Comparison of ENCODE assay signal across 1 cellular context in genomic region chr7:93574646-93575554, GRCh38.
TF ChIP-seq lines count a peak whose summit lies in the region.

Gene CALCR, minus strand, starts transcription at chr7:93574724. Its CDS starts 87,743 bp downstream, at chr7:93486981.

TF ChIP-seq in HepG2, 621 proteins besides CTCF, POLR2A, EP300 and RAD21 (continued from another document):
- TF ChIP-seq, protein P1, sequence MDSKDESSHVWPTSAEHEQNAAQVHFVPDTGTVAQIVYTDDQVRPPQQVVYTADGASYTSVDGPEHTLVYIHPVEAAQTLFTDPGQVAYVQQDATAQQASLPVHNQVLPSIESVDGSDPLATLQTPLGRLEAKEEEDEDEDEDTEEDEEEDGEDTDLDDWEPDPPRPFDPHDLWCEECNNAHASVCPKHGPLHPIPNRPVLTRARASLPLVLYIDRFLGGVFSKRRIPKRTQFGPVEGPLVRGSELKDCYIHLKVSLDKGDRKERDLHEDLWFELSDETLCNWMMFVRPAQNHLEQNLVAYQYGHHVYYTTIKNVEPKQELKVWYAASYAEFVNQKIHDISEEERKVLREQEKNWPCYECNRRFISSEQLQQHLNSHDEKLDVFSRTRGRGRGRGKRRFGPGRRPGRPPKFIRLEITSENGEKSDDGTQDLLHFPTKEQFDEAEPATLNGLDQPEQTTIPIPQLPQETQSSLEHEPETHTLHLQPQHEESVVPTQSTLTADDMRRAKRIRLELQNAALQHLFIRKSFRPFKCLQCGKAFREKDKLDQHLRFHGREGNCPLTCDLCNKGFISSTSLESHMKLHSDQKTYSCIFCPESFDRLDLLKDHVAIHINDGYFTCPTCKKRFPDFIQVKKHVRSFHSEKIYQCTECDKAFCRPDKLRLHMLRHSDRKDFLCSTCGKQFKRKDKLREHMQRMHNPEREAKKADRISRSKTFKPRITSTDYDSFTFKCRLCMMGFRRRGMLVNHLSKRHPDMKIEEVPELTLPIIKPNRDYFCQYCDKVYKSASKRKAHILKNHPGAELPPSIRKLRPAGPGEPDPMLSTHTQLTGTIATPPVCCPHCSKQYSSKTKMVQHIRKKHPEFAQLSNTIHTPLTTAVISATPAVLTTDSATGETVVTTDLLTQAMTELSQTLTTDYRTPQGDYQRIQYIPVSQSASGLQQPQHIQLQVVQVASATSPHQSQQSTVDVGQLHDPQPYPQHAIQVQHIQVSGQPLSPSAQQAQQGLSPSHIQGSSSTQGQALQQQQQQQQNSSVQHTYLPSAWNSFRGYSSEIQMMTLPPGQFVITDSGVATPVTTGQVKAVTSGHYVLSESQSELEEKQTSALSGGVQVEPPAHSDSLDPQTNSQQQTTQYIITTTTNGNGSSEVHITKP (CRISPR knock-in tag; IDR thresholded peaks at IDR 0.05; ENCODE audit: low read depth), result no peak
- no peak for TF ChIP-seq MZF1 (CRISPR knock-in tag; IDR thresholded peaks at IDR 0.05; ENCODE audit: borderline replicate concordance)
- TF ChIP-seq HOXA9 (CRISPR knock-in tag; IDR thresholded peaks at IDR 0.05; ENCODE audit: borderline replicate concordance), result no peak
- TF ChIP-seq TMF1 (CRISPR knock-in tag; IDR thresholded peaks at IDR 0.05; ENCODE audit: low read depth), result no peak
- TF ChIP-seq, protein P2, sequence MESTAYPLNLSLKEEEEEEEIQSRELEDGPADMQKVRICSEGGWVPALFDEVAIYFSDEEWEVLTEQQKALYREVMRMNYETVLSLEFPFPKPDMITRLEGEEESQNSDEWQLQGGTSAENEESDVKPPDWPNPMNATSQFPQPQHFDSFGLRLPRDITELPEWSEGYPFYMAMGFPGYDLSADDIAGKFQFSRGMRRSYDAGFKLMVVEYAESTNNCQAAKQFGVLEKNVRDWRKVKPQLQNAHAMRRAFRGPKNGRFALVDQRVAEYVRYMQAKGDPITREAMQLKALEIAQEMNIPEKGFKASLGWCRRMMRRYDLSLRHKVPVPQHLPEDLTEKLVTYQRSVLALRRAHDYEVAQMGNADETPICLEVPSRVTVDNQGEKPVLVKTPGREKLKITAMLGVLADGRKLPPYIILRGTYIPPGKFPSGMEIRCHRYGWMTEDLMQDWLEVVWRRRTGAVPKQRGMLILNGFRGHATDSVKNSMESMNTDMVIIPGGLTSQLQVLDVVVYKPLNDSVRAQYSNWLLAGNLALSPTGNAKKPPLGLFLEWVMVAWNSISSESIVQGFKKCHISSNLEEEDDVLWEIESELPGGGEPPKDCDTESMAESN (CRISPR knock-in tag; conservative IDR thresholded peaks at IDR 0.05), result no peak
- no peak for TF ChIP-seq ZFP36 (IDR thresholded peaks at IDR 0.05; ENCODE audit: borderline replicate concordance, low read depth, low read length, partially characterized antibody)
- TF ChIP-seq ZNF773 (CRISPR knock-in tag; IDR thresholded peaks at IDR 0.05; ENCODE audit: borderline replicate concordance), result no peak
- no peak for TF ChIP-seq MXD1 (CRISPR knock-in tag; IDR thresholded peaks at IDR 0.05)
- no peak for TF ChIP-seq REST (IDR thresholded peaks at IDR 0.05; ENCODE audit: borderline replicate concordance in 1 of 2, low read depth in 1 of 2, low read length in 2 of 2)
- no peak for TF ChIP-seq ZNF547 (CRISPR knock-in tag; IDR thresholded peaks at IDR 0.05)
- TF ChIP-seq ATRX (CRISPR knock-in tag; IDR thresholded peaks at IDR 0.05; ENCODE audit: borderline replicate concordance), result no peak
- TF ChIP-seq ZNF784 (CRISPR knock-in tag; IDR thresholded peaks at IDR 0.05; ENCODE audit: borderline replicate concordance), result no peak
- TF ChIP-seq ZSCAN31 (CRISPR knock-in tag; IDR thresholded peaks at IDR 0.05; ENCODE audit: low read depth), result no peak
- no peak for TF ChIP-seq ZNF383 (CRISPR knock-in tag; IDR thresholded peaks at IDR 0.05; ENCODE audit: borderline replicate concordance)
- no peak for TF ChIP-seq ZNF543 (CRISPR knock-in tag; IDR thresholded peaks at IDR 0.05)
